ENCODE assay signal across 8 cellular contexts in the genomic region with DNA sequence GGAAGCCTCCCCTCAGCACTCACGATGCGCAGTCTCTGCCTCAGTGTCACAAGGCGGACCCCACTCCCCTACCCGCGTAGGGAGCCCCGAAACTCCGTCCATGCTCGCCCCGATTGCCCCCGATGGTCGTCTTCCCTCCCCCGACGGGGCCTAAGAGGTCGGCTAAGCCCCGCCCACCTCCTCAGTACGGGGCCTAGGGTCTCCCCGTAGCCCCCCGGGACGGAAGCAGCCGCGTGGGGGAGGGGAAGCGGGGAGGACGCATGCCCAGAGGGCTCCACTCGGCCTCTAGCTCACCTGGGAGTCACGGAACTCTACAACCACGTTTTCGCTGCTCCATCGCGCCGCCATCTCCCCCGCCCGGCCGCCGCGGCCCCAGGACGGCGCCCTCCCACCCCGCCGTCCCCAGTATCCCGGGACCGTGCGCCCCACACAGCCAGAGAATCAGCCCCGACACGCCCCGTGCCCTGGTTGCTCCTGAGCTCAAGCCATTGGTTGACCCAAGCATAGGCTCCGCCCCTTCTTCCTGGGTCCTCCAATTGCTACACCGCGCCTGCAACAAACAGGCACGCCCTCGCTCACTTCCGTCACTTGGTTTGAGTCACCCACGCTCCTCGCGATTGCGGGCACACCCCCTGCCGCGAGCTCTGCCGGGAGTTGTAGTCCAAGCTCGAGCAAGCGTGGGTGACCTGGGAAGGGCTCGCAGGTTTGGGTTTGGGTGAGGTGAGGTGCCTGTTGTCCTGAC.
DNase-seq lines count a peak whose midpoint lies in the region; ATAC-seq and TF ChIP-seq lines count a peak whose summit lies in the region.

A gene with protein sequence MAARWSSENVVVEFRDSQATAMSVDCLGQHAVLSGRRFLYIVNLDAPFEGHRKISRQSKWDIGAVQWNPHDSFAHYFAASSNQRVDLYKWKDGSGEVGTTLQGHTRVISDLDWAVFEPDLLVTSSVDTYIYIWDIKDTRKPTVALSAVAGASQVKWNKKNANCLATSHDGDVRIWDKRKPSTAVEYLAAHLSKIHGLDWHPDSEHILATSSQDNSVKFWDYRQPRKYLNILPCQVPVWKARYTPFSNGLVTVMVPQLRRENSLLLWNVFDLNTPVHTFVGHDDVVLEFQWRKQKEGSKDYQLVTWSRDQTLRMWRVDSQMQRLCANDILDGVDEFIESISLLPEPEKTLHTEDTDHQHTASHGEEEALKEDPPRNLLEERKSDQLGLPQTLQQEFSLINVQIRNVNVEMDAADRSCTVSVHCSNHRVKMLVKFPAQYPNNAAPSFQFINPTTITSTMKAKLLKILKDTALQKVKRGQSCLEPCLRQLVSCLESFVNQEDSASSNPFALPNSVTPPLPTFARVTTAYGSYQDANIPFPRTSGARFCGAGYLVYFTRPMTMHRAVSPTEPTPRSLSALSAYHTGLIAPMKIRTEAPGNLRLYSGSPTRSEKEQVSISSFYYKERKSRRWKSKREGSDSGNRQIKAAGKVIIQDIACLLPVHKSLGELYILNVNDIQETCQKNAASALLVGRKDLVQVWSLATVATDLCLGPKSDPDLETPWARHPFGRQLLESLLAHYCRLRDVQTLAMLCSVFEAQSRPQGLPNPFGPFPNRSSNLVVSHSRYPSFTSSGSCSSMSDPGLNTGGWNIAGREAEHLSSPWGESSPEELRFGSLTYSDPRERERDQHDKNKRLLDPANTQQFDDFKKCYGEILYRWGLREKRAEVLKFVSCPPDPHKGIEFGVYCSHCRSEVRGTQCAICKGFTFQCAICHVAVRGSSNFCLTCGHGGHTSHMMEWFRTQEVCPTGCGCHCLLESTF (minus strand): TSS at position 454 of the 742 bp plus-strand sequence. CDS start 106 bp downstream, at position 348.

- H3K4me3 ChIP-seq in AG09309 (ENCODE audit: control insufficient read depth, low read depth, low read length) = peak within 1 kb of the TSS; percentile 92

- peak within 1 kb of the TSS; percentile 70 for H3K27ac Mint-ChIP-seq in central memory CD8-positive, alpha-beta T cell (ENCODE audit: low read depth)

- no peaks in the 10 kb centered on the region for H3K27me3 Mint-ChIP-seq in central memory CD8-positive, alpha-beta T cell

- peaks cover 12% of the 10 kb centered on the region for H3K4me1 Mint-ChIP-seq in central memory CD8-positive, alpha-beta T cell

- DNase-seq in AG09309 (ENCODE audit: low read depth) = peak; percentile 94
- DNase-seq in NCI-H446 (lab: John Stamatoyannopoulos, UW) = peak; percentile 97 to 98
- peak; percentile 96 for DNase-seq in activated CD4-positive, CD25-positive, alpha-beta regulatory T cell treated with anti-CD3 and anti-CD28 coated beads, Interleukin-2, amount 50 U/mL, for 16 hours (ENCODE audit: low read depth, low spot score)
- peak; percentile 95 to 97 for DNase-seq in central memory CD8-positive, alpha-beta T cell (ENCODE audit: low spot score in 2 of 2)
- DNase-seq in iris pigment epithelial cell (ENCODE audit: low read depth) = peak; percentile 99
- DNase-seq in stimulated activated CD4-positive, alpha-beta T cell treated with anti-CD3 and anti-CD28 coated beads, Interleukin-12 subunit alpha, Interleukin-12 subunit beta, amount 100 ng/mL, for 4 hours = peak; percentile 96

- no peak for TF ChIP-seq CTCF in AG09309 (IDR thresholded peaks at IDR 0.05; ENCODE audit: control insufficient read depth, insufficient read depth, low read depth, low read length, missing control alignments)

- peaks cover 7% of the 10 kb centered on the region for H3K36me3 Mint-ChIP-seq in central memory CD8-positive, alpha-beta T cell (ENCODE audit: insufficient read depth)

- peak within 1 kb of the TSS; percentile 87 for H3K4me3 Mint-ChIP-seq in central memory CD8-positive, alpha-beta T cell

- H3K9me3 Mint-ChIP-seq in central memory CD8-positive, alpha-beta T cell = no peaks in the 10 kb centered on the region

- ATAC-seq in GM19025 (IDR thresholded peaks at IDR 0.05; ENCODE audit: low read depth, unreplicated experiment) (peak; percentile 100), HG03342 (IDR thresholded peaks at IDR 0.05; ENCODE audit: unreplicated experiment) (peak; percentile 100)
- ATAC-seq in central memory CD8-positive, alpha-beta T cell (replicated peaks; ENCODE audit: extremely low read depth, poor library complexity, severe bottlenecking) = peak; percentile 99

Comparison
In these comparisons a context has a peak if more than half of its experiments do, and no peak if none do; other contexts are left out.
1. Peak in every context shown above with its lines: DNase-seq, ATAC-seq and H3K4me3 ChIP-seq.